Comparison of ENCODE assay signal across 1 cellular context in genomic region chr6:73639015-73639414, GRCh38.
TF ChIP-seq lines count a peak whose summit lies in the region.

No MANE protein-coding gene starts in this region.

TF ChIP-seq in HepG2, 621 proteins besides CTCF, POLR2A, EP300 and RAD21:
- TF ChIP-seq ATF3 (CRISPR knock-in tag; IDR thresholded peaks at IDR 0.05) (no peak), ZNF574 (CRISPR knock-in tag; IDR thresholded peaks at IDR 0.05) (no peak), BHLHE40 (IDR thresholded peaks at IDR 0.05; ENCODE audit: low read length) (no peak), FOXA1 (IDR thresholded peaks at IDR 0.05) (no peak), FOXA1 (CRISPR knock-in tag; IDR thresholded peaks at IDR 0.05) (no peak), SKIL (CRISPR knock-in tag; IDR thresholded peaks at IDR 0.05; ENCODE audit: borderline replicate concordance) (no peak), KLF9 (CRISPR knock-in tag; IDR thresholded peaks at IDR 0.05; ENCODE audit: low read depth) (no peak), SIN3B (IDR thresholded peaks at IDR 0.05; ENCODE audit: low read length) (no peak), ZFP41 (CRISPR knock-in tag; IDR thresholded peaks at IDR 0.05; ENCODE audit: borderline replicate concordance) (no peak), CBX5 (CRISPR knock-in tag; IDR thresholded peaks at IDR 0.05; ENCODE audit: borderline replicate concordance) (no peak), BRCA1 (CRISPR knock-in tag; IDR thresholded peaks at IDR 0.05) (no peak), MATR3 (CRISPR knock-in tag; IDR thresholded peaks at IDR 0.05) (no peak), ZNF724P (CRISPR knock-in tag; IDR thresholded peaks at IDR 0.05; ENCODE audit: borderline replicate concordance) (no peak), ZNF121 (CRISPR knock-in tag; IDR thresholded peaks at IDR 0.05) (no peak), ZNF672 (CRISPR knock-in tag; IDR thresholded peaks at IDR 0.05) (no peak), ZNF337 (CRISPR knock-in tag; IDR thresholded peaks at IDR 0.05; ENCODE audit: borderline replicate concordance, low read depth) (no peak), ZNF660 (CRISPR knock-in tag; IDR thresholded peaks at IDR 0.05; ENCODE audit: borderline replicate concordance, low read depth) (no peak)
